Comparison of ENCODE assay signal across 16 cellular contexts in genomic region chr20:53933232-53933846, GRCh38.
DNase-seq lines count a peak whose midpoint lies in the region; ATAC-seq and TF ChIP-seq lines count a peak whose summit lies in the region.
"Had no signal": no experiment of that assay in that cellular context is flagged by ENCODE, and none has a peak within 500 bp of the region (broad histone marks: within the 10 kb centered on the region; RNA-seq: fewer than 3 reads in every experiment).

No MANE protein-coding gene starts in this region.

- H2BK12ac ChIP-seq in mesenchymal stem cell (ENCODE audit: low read length in 2 of 2), result no peak overlapping the region

- H3K27ac ChIP-seq in right atrium auricular region (peak overlapping the region; percentile 69 to 80), mesodermal cell (ENCODE audit: low read depth, low read length, severe bottlenecking) (peak overlapping the region; percentile 53), mesenchymal stem cell (ENCODE audit: low read length, poor library complexity, severe bottlenecking) (no peak overlapping the region)
- H3K27ac ChIP-seq: cardiac muscle cell, neural progenitor cell had no signal

- no peak overlapping the region for H2AFZ ChIP-seq in mesenchymal stem cell (ENCODE audit: low read depth, low read length)
- H2AFZ ChIP-seq: neural progenitor cell had no signal

- TF ChIP-seq POLR2A in Raji (IDR thresholded peaks at IDR 0.05; ENCODE audit: insufficient read depth, low read depth, low read length), result 0 out of 2 replicates have a peak, but pooled peaks have one; percentile 40

- H2AK5ac ChIP-seq in mesenchymal stem cell (ENCODE audit: low read length, severe bottlenecking), result no peak overlapping the region

- H3K36me3 ChIP-seq in right atrium auricular region, result no peaks in the 10 kb centered on the region
- H3K36me3 ChIP-seq in mesodermal cell (ENCODE audit: control insufficient read depth, insufficient read depth, low read length), result no peaks in the 10 kb centered on the region
- H3K36me3 ChIP-seq in mesenchymal stem cell (ENCODE audit: control insufficient read depth in 1 of 2, insufficient read depth in 2 of 2, low read depth in 1 of 2, low read length in 2 of 2), result no peaks in the 10 kb centered on the region
- H3K36me3 ChIP-seq: cardiac muscle cell, neural progenitor cell, upper lobe of right lung had no signal

- H3K79me1 ChIP-seq in mesenchymal stem cell (replicated peaks; ENCODE audit: low read length, poor library complexity, severe bottlenecking), result no peaks in the 10 kb centered on the region

- no peak overlapping the region for H3K4me2 ChIP-seq in mesenchymal stem cell (ENCODE audit: low read length, poor library complexity, severe bottlenecking)
- H3K4me2 ChIP-seq: neural progenitor cell had no signal

- H3K14ac ChIP-seq in mesenchymal stem cell (ENCODE audit: low read length in 2 of 2), result no peak overlapping the region

- no peak overlapping the region for H2BK5ac ChIP-seq in mesenchymal stem cell (ENCODE audit: low read depth, low read length, poor library complexity, severe bottlenecking)

- H4K91ac ChIP-seq in mesenchymal stem cell (ENCODE audit: low read length), result no peak overlapping the region

- no peak overlapping the region for H4K8ac ChIP-seq in mesenchymal stem cell (ENCODE audit: low read length)

- H3K27me3 ChIP-seq in right atrium auricular region (no peaks in the 10 kb centered on the region), mesenchymal stem cell (ENCODE audit: control insufficient read depth in 1 of 2, insufficient read depth in 1 of 2, low read length in 2 of 2) (no peaks in the 10 kb centered on the region)
- H3K27me3 ChIP-seq: cardiac muscle cell, neural progenitor cell, upper lobe of right lung had no signal

- no peak overlapping the region for H2BK120ac ChIP-seq in mesenchymal stem cell (ENCODE audit: low read depth, low read length)

- no peak for DNase-seq in right atrium auricular region (ENCODE audit: low spot score)
- DNase-seq in left cardiac atrium, result no peak
- peak; percentile 6 for DNase-seq in ureter (ENCODE audit: low spot score)
- DNase-seq in mesenchymal stem cell, result no peak
- no peak for DNase-seq in effector CD8-positive, alpha-beta T cell (lab: John Stamatoyannopoulos, UW)
- no peak for DNase-seq in C1 segment of cervical spinal cord (lab: John Stamatoyannopoulos, UW)
- DNase-seq: H9, KG1, NCI-H1092 treated with DMSO at 0.1 percent for 48 hours, NCI-H510A treated with DMSO at 0.1 percent for 48 hours, SIG-M5, upper lobe of right lung had no signal

- no peak overlapping the region for H2BK15ac ChIP-seq in mesenchymal stem cell (ENCODE audit: low read depth, poor library complexity, severe bottlenecking)

- intact Hi-C loops in left cardiac atrium (cut with DNase I), result no loop called here

- no peaks in the 10 kb centered on the region for H3K9me3 ChIP-seq in right atrium auricular region
- no peaks in the 10 kb centered on the region for H3K9me3 ChIP-seq in mesodermal cell (ENCODE audit: control insufficient read depth, low read length)
- H3K9me3 ChIP-seq in mesenchymal stem cell (ENCODE audit: control insufficient read depth, low read length), result no peaks in the 10 kb centered on the region
- H3K9me3 ChIP-seq: upper lobe of right lung had no signal

- H3K4ac ChIP-seq in mesenchymal stem cell (ENCODE audit: low read depth in 1 of 2, low read length in 2 of 2), result no peak overlapping the region

- H3K4me1 ChIP-seq in right atrium auricular region, result peaks cover 0 to 16% of the 10 kb centered on the region in 2 donors
- H3K4me1 ChIP-seq in mesodermal cell (ENCODE audit: control insufficient read depth, insufficient read depth, low read length, poor library complexity, severe bottlenecking), result peaks cover 29% of the 10 kb centered on the region
- H3K4me1 ChIP-seq in mesenchymal stem cell (ENCODE audit: control insufficient read depth, insufficient read depth, low read depth, low read length), result no peaks in the 10 kb centered on the region

- 100% methylated on average over 1 of the region's 2 CpGs; no CpG with 5 or more reads in 1 of the 2 experiments for WGBS in mesodermal cell (ENCODE audit: insufficient coverage in 2 of 2), 2 experiments
- 100% methylated on average over 1 of the region's 2 CpGs for WGBS in mesenchymal stem cell

- H3K23ac ChIP-seq in mesenchymal stem cell (ENCODE audit: low read length in 2 of 2), result no peak overlapping the region

- H3K9ac ChIP-seq in mesenchymal stem cell (ENCODE audit: low read length), result no peak overlapping the region
- H3K9ac ChIP-seq: neural progenitor cell had no signal

- no peak for TF ChIP-seq CTCF in right atrium auricular region (IDR thresholded peaks at IDR 0.05)

- H3K18ac ChIP-seq in mesenchymal stem cell (ENCODE audit: low read depth in 1 of 2, low read length in 2 of 2), result no peak overlapping the region

- no peak for ATAC-seq in left cardiac atrium
- ATAC-seq: upper lobe of right lung had no signal

- no peak overlapping the region for H3K4me3 ChIP-seq in right atrium auricular region
- H3K4me3 ChIP-seq in mesodermal cell (ENCODE audit: extremely low read depth, insufficient read depth, low read length, poor library complexity, severe bottlenecking), result no peak overlapping the region
- H3K4me3 ChIP-seq in mesenchymal stem cell (ENCODE audit: insufficient read depth in 1 of 2, low read depth in 1 of 2, low read length in 2 of 2), result no peak overlapping the region
- H3K4me3 ChIP-seq: cardiac muscle cell, neural progenitor cell, upper lobe of right lung had no signal
